8 cellular contexts compared by ENCODE assay signal in the genomic region with DNA sequence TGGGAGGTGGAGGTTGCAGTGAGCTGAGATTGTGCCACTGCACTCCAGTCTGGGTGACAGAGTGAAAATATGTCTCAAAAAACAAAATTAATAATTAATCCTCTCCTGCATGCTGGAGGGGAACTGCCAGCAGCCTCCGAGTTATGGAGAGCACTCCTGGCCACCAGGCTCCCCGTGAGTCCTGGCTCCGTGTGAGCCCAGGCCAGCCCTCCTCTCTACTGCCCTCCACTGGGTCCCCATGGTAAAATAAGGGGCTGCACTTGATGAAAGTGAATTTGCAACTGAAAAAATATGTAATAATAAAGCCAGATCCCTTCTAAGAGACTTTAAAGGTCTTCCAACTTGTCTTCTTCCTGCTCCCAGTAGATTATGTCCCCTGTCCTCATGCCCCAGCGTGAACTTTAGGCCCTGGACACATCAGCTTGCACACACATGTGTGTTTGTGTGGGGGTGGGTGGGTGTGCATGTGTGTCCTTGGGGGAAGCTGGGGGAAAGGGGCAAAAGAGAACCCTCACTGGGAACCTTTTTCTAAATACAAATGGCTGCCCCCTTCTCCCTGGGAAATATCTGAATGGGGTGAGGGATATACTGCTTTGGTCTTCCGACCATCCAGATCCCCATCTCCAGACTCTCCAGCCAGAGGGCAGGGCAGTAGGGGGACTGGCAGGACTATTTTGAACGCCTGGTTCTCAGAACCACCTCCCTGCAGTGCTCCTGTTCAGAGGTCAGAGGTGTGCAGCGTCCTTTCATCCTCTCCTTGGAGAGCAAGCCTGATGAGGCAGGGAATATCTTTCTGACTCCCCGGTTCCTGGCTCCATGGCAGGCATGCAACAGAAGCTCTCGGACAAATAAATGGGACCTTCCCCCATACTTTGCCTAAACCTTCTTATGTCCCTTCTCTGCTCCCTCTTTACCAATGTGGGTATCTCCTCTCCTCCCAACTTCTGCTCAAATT. TPM values are rescaled to one million over a fixed set of nuclear protein-coding genes. Genes with fewer than 3 reads are reported as not detected.
DNase-seq lines count a peak whose midpoint lies in the region; ATAC-seq and TF ChIP-seq lines count a peak whose summit lies in the region.

No MANE protein-coding gene starts in this region.

- TF ChIP-seq EP300 in esophagus muscularis mucosa (IDR thresholded peaks at IDR 0.05) (no peak), stomach (IDR thresholded peaks at IDR 0.05) (no peak), sigmoid colon (IDR thresholded peaks at IDR 0.05) (no peak)

- H3K27ac ChIP-seq in OCI-LY1 (ENCODE audit: low read depth, low read length, poor library complexity, severe bottlenecking) (no peak overlapping the region), esophagus muscularis mucosa (replicated peaks in 1 of 4) (no peak overlapping the region), stomach (no peak overlapping the region), sigmoid colon (no peak overlapping the region)

- no peaks in the 10 kb centered on the region for H3K27me3 ChIP-seq in OCI-LY1 (ENCODE audit: insufficient read depth, low read length)
- no peaks in the 10 kb centered on the region for H3K27me3 ChIP-seq in esophagus muscularis mucosa
- H3K27me3 ChIP-seq in stomach, result peaks cover 0 to 3% (median 0%) of the 10 kb centered on the region in 3 donors
- H3K27me3 ChIP-seq in sigmoid colon, result no peaks in the 10 kb centered on the region
- H3K27me3 ChIP-seq in H7 (ENCODE audit: control insufficient read depth, insufficient read depth, low read length), result no peaks in the 10 kb centered on the region; the same call in 1 of the 2 replicates

- intact Hi-C loops in esophagus muscularis mucosa (cut with DNase I) (loop anchor here (2.0 kb wide), 1 partner anchor 72 kb away; no protein-coding TSS in a partner anchor), stomach (cut with DNase I; ENCODE audit: low total_unique reads) (no loop called here), sigmoid colon (cut with DNase I) (no loop called here)

- WGBS in esophagus muscularis mucosa, result 57% methylated on average over 9 of the region's 9 CpGs
- WGBS in stomach, 5 donors, result 57 to 92% (median 60%) methylated on average over 9 of the region's 9 CpGs
- WGBS in sigmoid colon, 2 donors, result 56 to 64% methylated on average over 9 of the region's 9 CpGs

- H3K36me3 ChIP-seq in OCI-LY1 (ENCODE audit: insufficient read depth, low read length), result no peaks in the 10 kb centered on the region
- H3K36me3 ChIP-seq in esophagus muscularis mucosa, result no peaks in the 10 kb centered on the region
- H3K36me3 ChIP-seq in stomach, result no peaks in the 10 kb centered on the region
- H3K36me3 ChIP-seq in sigmoid colon, result no peaks in the 10 kb centered on the region
- no peaks in the 10 kb centered on the region for H3K36me3 ChIP-seq in H7 (replicated peaks; ENCODE audit: control insufficient read depth, insufficient read depth, low read length)

- H3K4me2 ChIP-seq in OCI-LY1 (ENCODE audit: low read length), result no peak overlapping the region

- H3K79me2 ChIP-seq in OCI-LY1 (ENCODE audit: insufficient read depth, low read length), result no peaks in the 10 kb centered on the region

- peak; percentile 28 for DNase-seq in stimulated activated CD4-positive, alpha-beta T cell treated with anti-CD3 and anti-CD28 coated beads, Interleukin-15, amount 100 ng/mL, for 24 hours
- DNase-seq in stimulated activated CD4-positive, alpha-beta T cell treated with anti-CD3 and anti-CD28 coated beads, Interleukin-2, amount 100 ng/mL, for 48 hours, result no peak
- DNase-seq in esophagus muscularis mucosa (ENCODE audit: extremely low spot score) (no peak), stomach (peak; percentile 68), sigmoid colon (no peak), H7 (no peak)

- H2AFZ ChIP-seq in OCI-LY1 (ENCODE audit: low read length), result no peak overlapping the region

- H3K9me2 ChIP-seq in OCI-LY1 (ENCODE audit: low read depth, low read length), result no peaks in the 10 kb centered on the region

- no peaks in the 10 kb centered on the region for H3K4me1 ChIP-seq in OCI-LY1 (ENCODE audit: insufficient read depth, low read length, severe bottlenecking)
- H3K4me1 ChIP-seq in esophagus muscularis mucosa, result peaks cover 0 to 12% (median 1%) of the 10 kb centered on the region in 4 donors
- peaks cover 0 to 17% (median 8%) of the 10 kb centered on the region in 4 donors for H3K4me1 ChIP-seq in stomach
- H3K4me1 ChIP-seq in sigmoid colon, result no peaks in the 10 kb centered on the region

- no peaks in the 10 kb centered on the region for H3F3A ChIP-seq in OCI-LY1 (ENCODE audit: insufficient read depth, low read length)

- H3K4me3 ChIP-seq in OCI-LY1 (ENCODE audit: low read depth, low read length, poor library complexity, severe bottlenecking) (no peak overlapping the region), esophagus muscularis mucosa (no peak overlapping the region), stomach (no peak overlapping the region), sigmoid colon (no peak overlapping the region), H7 (ENCODE audit: insufficient read depth, low read depth, low read length) (no peak overlapping the region)

- H4K20me1 ChIP-seq in OCI-LY1 (ENCODE audit: insufficient read depth, low read length), result no peaks in the 10 kb centered on the region

- H3K9me3 ChIP-seq in OCI-LY1 (ENCODE audit: low read length) (no peaks in the 10 kb centered on the region), esophagus muscularis mucosa (no peaks in the 10 kb centered on the region), stomach (no peaks in the 10 kb centered on the region), sigmoid colon (no peaks in the 10 kb centered on the region)

- no peak overlapping the region for H3K9ac ChIP-seq in OCI-LY1 (ENCODE audit: low read length)

- ATAC-seq in HG03342 (IDR thresholded peaks at IDR 0.05; ENCODE audit: unreplicated experiment), result no peak

- TF ChIP-seq CTCF in OCI-LY1 (IDR thresholded peaks at IDR 0.05; ENCODE audit: low read length), result peak; percentile 74
- peak in 2 of 3 experiments; percentile 57 to 76 for TF ChIP-seq CTCF in esophagus muscularis mucosa (IDR thresholded peaks at IDR 0.05)
- peak in 3 of 7 experiments; percentile 42 to 48 (median 44) for TF ChIP-seq CTCF in stomach (IDR thresholded peaks at IDR 0.05)
- peak in 1 of 4 experiments; percentile 64 for TF ChIP-seq CTCF in sigmoid colon (IDR thresholded peaks at IDR 0.05)

- TF ChIP-seq POLR2A in esophagus muscularis mucosa (IDR thresholded peaks at IDR 0.05; ENCODE audit: low read depth) (no peak), stomach (IDR thresholded peaks at IDR 0.05) (no peak), sigmoid colon (IDR thresholded peaks at IDR 0.05) (no peak)

RNA-seq across cellular contexts. Expression of a gene that starts 26.2 kb away (rescaled TPM):
- total RNA-seq in esophagus muscularis mucosa (not detected), stomach (1 to 10 TPM in 2 of 5 donors, not detected in 3; 4.9 to 6.1 TPM), sigmoid colon (1 to 10 TPM in 1 of 4 donors, under 1 TPM in 1, not detected in 2; 0.41 to 1.9 TPM)
- polyA plus RNA-seq in stomach (1 to 10 TPM; 1.5 to 4.6 (median 2.2) TPM), sigmoid colon (10 to 100 TPM in 1 of 3 donors, 1 to 10 TPM in 2; 1.8 to 11.5 (median 8.1) TPM)
- 58.3 and 82.0 TPM in 2 replicates for total RNA-seq in H7 (2014; rRNA removed; shearing (Covaris generic))

Comparison
In these comparisons a context has a peak if more than half of its experiments do, and no peak if none do; other contexts are left out.
1. DNase-seq: peak in stimulated activated CD4-positive, alpha-beta T cell treated with anti-CD3 and anti-CD28 coated beads, Interleukin-15, amount 100 ng/mL, for 24 hours (single experiment) and stomach (single experiment); none in stimulated activated CD4-positive, alpha-beta T cell treated with anti-CD3 and anti-CD28 coated beads, Interleukin-2, amount 100 ng/mL, for 48 hours (0 of 2), esophagus muscularis mucosa (single experiment), sigmoid colon (single experiment) and H7 (single experiment).